In genomic region chr7:152093717-152094116, GRCh38 we compare ENCODE assay signal across 20 cellular contexts.
A peak's percentile ranks its signal among the peaks of the same experiment; 100 is the strongest.
DNase-seq lines count a peak whose midpoint lies in the region; ATAC-seq, FAIRE-seq and TF ChIP-seq lines count a peak whose summit lies in the region.
"Had no signal": no experiment of that assay in that cellular context is flagged by ENCODE, and none has a peak within 500 bp of the region (broad histone marks: within the 10 kb centered on the region; RNA-seq: fewer than 3 reads in every experiment).

No MANE protein-coding gene starts in this region.

- DNase-seq in K562 (ENCODE audit: extremely low read depth in 1 of 4, low spot score in 3 of 4) (no peak), fibroblast of villous mesenchyme (ENCODE audit: low read depth) (peak; percentile 12), mesothelial cell of epicardium (ENCODE audit: low spot score in 2 of 2, unreplicated experiment in 2 of 2) (no peak), NCI-H1436 (lab: John Stamatoyannopoulos, UW) (no peak), Ammon's horn (ENCODE audit: low spot score) (no peak), SHP77 (lab: John Stamatoyannopoulos, UW) (no peak)
- DNase-seq: ACHN; CD8-positive, alpha-beta T cell; COR-L47; DMS153; DMS79 treated with DMSO at 0.1 percent for 48 hours; EL; GOT3 had no signal

- no peaks in the 10 kb centered on the region; the same call in 2 of the 3 replicates for H3K79me2 ChIP-seq in K562 (ENCODE audit: control insufficient read depth, insufficient read depth, low read length)

- no peak for TF ChIP-seq EP300 in K562 (IDR thresholded peaks at IDR 0.05; ENCODE audit: low read length)

- peaks cover 7% of the 10 kb centered on the region for H3K4me1 Mint-ChIP-seq in mesothelial cell of epicardium
- H3K4me1 Mint-ChIP-seq: CD14-positive monocyte had no signal

- in situ Hi-C loops in K562 (cut with MboI), result no loop called here

- H3K27ac Mint-ChIP-seq in mesothelial cell of epicardium, result peak overlapping the region; percentile 8
- H3K27ac Mint-ChIP-seq: CD14-positive monocyte; CD8-positive, alpha-beta T cell had no signal

- no peaks in the 10 kb centered on the region for H3K27me3 Mint-ChIP-seq in mesothelial cell of epicardium (ENCODE audit: low read depth)

- peaks cover 21% of the 10 kb centered on the region for H3K36me3 Mint-ChIP-seq in mesothelial cell of epicardium

- H3K36me3 ChIP-seq in K562 (ENCODE audit: control insufficient read depth, insufficient read depth, low read length), result peaks cover 4% of the 10 kb centered on the region; the same call in 2 of the 3 replicates
- H3K36me3 ChIP-seq: HAP-1 had no signal

- CTCF ChIA-PET in K562 (lab: Yijun Ruan, JAX; ENCODE audit: low intra/inter-chr PET ratio), result no interaction called here

- 93% methylated on average over 4 of the region's 4 CpGs for WGBS in K562 (ENCODE audit: insufficient coverage, low coverage, missing lambda C conversion rate)

- intact Hi-C loops in K562 (cut with micrococcal nuclease), result no loop called here

- H3K27me3 ChIP-seq in K562 (ENCODE audit: control insufficient read depth in 2 of 2, insufficient read depth in 2 of 2, low read length in 2 of 2), result no peaks in the 10 kb centered on the region

- TF ChIP-seq POLR2A in K562 (conservative IDR thresholded peaks at IDR 0.05), result no peak

- FAIRE-seq in K562 (lab: Jason Lieb, UNC), result no peak
- FAIRE-seq: D721Med, G401.6, GM12892 had no signal

- TF ChIP-seq CTCF in K562 (IDR thresholded peaks at IDR 0.05 in 2 of 3, conservative IDR thresholded peaks at IDR 0.05 in 1 of 3; ENCODE audit: insufficient read depth in 2 of 3, low read depth in 1 of 3, low read length in 3 of 3) (no peak), fibroblast of villous mesenchyme (IDR thresholded peaks at IDR 0.05; ENCODE audit: insufficient read depth, low read depth, low read length) (no peak), mesothelial cell of epicardium (IDR thresholded peaks at IDR 0.05; ENCODE audit: unreplicated experiment) (no peak)

- no peak overlapping the region for H2AFZ ChIP-seq in K562 (ENCODE audit: low read depth, low read length)

- H3K9me3 Mint-ChIP-seq in mesothelial cell of epicardium, result peaks cover 20% of the 10 kb centered on the region

- POLR2A ChIA-PET in K562 (lab: Yijun Ruan, JAX), result interaction anchor here (0.6 to 0.7 kb wide), 2 partner anchors 831 to 1101 kb away, joined by 3 to 4 read pairs; no protein-coding TSS in a partner anchor

- H3K9me3 ChIP-seq in K562 (replicated peaks; ENCODE audit: control insufficient read depth, insufficient read depth, low read depth, low read length), result peaks cover 7% of the 10 kb centered on the region

- no peak for ATAC-seq in K562
- ATAC-seq in HG02571 (IDR thresholded peaks at IDR 0.05; ENCODE audit: unreplicated experiment), result no peak
- ATAC-seq: CD8-positive, alpha-beta T cell had no signal

- H4K20me1 ChIP-seq in K562 (replicated peaks; ENCODE audit: control insufficient read depth, insufficient read depth, low read length), result no peaks in the 10 kb centered on the region

- BruUV-seq in K562 (replicated peaks; lab: Mats Ljungman, UMichigan), result no TSS peak

- TF ChIP-seq RAD21 in K562 (CRISPR knock-in tag; conservative IDR thresholded peaks at IDR 0.05 in 1 of 2, IDR thresholded peaks at IDR 0.05 in 1 of 2), result no peak

- H3K27ac ChIP-seq in K562 (ENCODE audit: extremely low read depth, low read depth, low read length), result no peak overlapping the region
- H3K27ac ChIP-seq: KMS-11 had no signal

- H3K4me1 ChIP-seq in K562 (replicated peaks in 1 of 2; ENCODE audit: control insufficient read depth in 2 of 2, insufficient read depth in 2 of 2, low read length in 2 of 2), result no peaks in the 10 kb centered on the region
- H3K4me1 ChIP-seq: HAP-1 had no signal

- no peak overlapping the region for H3K4me3 ChIP-seq in K562
- no peak overlapping the region for H3K4me3 ChIP-seq in fibroblast of villous mesenchyme (ENCODE audit: low read depth, low read length)
- H3K4me3 ChIP-seq: HAP-1 had no signal

- no peak overlapping the region for H3K9ac ChIP-seq in K562 (ENCODE audit: insufficient read depth in 1 of 2, low read depth in 2 of 2, low read length in 2 of 2)
- H3K9ac ChIP-seq: KMS-11 had no signal

- H3K9me1 ChIP-seq in K562 (ENCODE audit: control insufficient read depth, insufficient read depth, low read length), result peaks cover 6% of the 10 kb centered on the region

- H3K4me2 ChIP-seq in K562 (ENCODE audit: insufficient read depth, low read length), result no peak overlapping the region
- H3K4me2 ChIP-seq: KMS-11 had no signal

- no peak overlapping the region for H3K4me3 Mint-ChIP-seq in mesothelial cell of epicardium
- H3K4me3 Mint-ChIP-seq: CD14-positive monocyte; CD8-positive, alpha-beta T cell had no signal

TF ChIP-seq in K562, 482 proteins besides CTCF, POLR2A, EP300 and RAD21:
- TF ChIP-seq, protein P1, sequence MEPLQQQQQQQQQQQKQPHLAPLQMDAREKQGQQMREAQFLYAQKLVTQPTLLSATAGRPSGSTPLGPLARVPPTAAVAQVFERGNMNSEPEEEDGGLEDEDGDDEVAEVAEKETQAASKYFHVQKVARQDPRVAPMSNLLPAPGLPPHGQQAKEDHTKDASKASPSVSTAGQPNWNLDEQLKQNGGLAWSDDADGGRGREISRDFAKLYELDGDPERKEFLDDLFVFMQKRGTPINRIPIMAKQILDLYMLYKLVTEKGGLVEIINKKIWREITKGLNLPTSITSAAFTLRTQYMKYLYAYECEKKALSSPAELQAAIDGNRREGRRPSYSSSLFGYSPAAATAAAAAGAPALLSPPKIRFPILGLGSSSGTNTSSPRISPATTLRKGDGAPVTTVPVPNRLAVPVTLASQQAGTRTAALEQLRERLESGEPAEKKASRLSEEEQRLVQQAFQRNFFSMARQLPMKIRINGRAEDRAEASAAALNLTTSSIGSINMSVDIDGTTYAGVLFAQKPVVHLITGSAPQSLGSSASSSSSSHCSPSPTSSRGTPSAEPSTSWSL (CRISPR knock-in tag; IDR thresholded peaks at IDR 0.05; ENCODE audit: borderline replicate concordance), result no peak
- TF ChIP-seq PRMT5 (CRISPR knock-in tag; IDR thresholded peaks at IDR 0.05) (no peak), MAFF (IDR thresholded peaks at IDR 0.05; ENCODE audit: low read length) (no peak), RBM39 (optimal IDR thresholded peaks at IDR 0.05; ENCODE audit: low read depth, low read length) (no peak), KLF16 (IDR thresholded peaks at IDR 0.05) (no peak), PHF21A (IDR thresholded peaks at IDR 0.05; ENCODE audit: borderline replicate concordance, low read depth) (no peak), CEBPG (CRISPR knock-in tag; IDR thresholded peaks at IDR 0.05) (no peak), CEBPG (tag; conservative IDR thresholded peaks at IDR 0.05 in 1 of 2, IDR thresholded peaks at IDR 0.05 in 1 of 2) (peak; percentile 22 to 49; a peak in 2 of 4 replicates), MBD1 (CRISPR knock-in tag; IDR thresholded peaks at IDR 0.05) (no peak), CEBPB (tag; IDR thresholded peaks at IDR 0.05) (peak; percentile 52)
TF ChIP-seq in K562: peak in this region for 2.
